ENCODE assay signal across 24 cellular contexts in the genomic region with DNA sequence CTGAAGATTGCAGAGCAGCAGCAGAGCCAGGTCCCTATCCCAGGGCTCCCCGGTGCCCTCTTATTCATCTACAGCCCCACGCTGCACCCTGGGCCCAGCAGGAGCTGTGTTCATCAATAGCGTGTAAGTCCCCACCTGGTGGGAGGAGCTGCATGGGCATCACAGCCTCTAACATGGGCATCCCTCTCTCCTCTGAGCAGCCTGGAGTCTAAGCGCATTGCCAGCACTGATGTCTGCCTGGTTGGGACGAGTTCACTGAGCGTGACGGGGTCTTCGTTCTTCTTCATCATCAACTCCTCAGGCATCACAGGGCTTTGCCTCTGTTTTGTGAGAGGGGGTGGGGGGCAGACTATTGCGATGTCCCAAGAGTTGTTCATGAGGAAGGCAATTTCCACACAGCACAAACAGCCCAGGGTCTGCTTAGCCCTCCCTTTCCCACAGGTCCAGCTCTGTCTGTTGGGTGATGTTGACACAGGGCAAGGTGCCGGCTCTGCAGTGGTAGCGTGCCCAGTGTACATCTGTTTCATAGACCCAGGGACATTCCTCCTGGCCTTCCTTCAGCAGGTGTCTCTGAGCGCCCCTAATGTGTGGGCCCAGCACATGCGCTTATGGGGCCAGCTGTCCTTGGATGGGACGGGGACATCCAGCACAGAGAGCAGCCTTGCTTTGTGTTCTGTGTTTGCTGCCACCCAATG.
"Had no signal": no experiment of that assay in that cellular context is flagged by ENCODE, and none has a peak within 500 bp of the region (broad histone marks: within the 10 kb centered on the region; RNA-seq: fewer than 3 reads in every experiment).

No MANE protein-coding gene starts in this region.

- H3K27ac ChIP-seq: ovary, parathyroid adenoma, psoas muscle, right lobe of liver, sigmoid colon, stomach, thoracic aorta, thyroid gland, upper lobe of left lung, vagina had no signal

- H2AFZ ChIP-seq: parathyroid adenoma had no signal

- DNase-seq: naive thymus-derived CD8-positive, alpha-beta T cell; nephron progenitor cell; occipital lobe; ovary; psoas muscle; right cardiac atrium; right lobe of liver; sigmoid colon; small intestine; stimulated activated CD4-positive, alpha-beta T cell treated with anti-CD3 and anti-CD28 coated beads, Interleukin-15, amount 100 ng/mL, for 24 hours; stimulated activated CD4-positive, alpha-beta T cell treated with anti-CD3 and anti-CD28 coated beads, Interleukin-2, amount 100 ng/mL, for 24 hours; stimulated activated CD4-positive, alpha-beta T cell treated with anti-CD3 and anti-CD28 coated beads, Interleukin-2, amount 100 ng/mL, for 48 hours; stimulated activated CD4-positive, alpha-beta T cell treated with anti-CD3 and anti-CD28 coated beads, Interleukin-4, amount 100 ng/mL, for 24 hours; stimulated activated naive B cell treated with anti-CD40 and anti-IgM and Interleukin-4, amounts not matched to agents 10 μg/mL and 1 μg/mL and 100 μg/mL, for 72 hours; stimulated activated naive CD4-positive, alpha-beta T cell treated with Interleukin-2 at 50 U/mL for 16 hours; stomach; thyroid gland; trophoblast cell; upper lobe of left lung had no signal

- ATAC-seq: naive thymus-derived CD8-positive, alpha-beta T cell; psoas muscle; right cardiac atrium; right lobe of liver; stimulated activated effector memory CD8-positive, alpha-beta T cell treated with anti-CD3 and anti-CD28 coated beads, Interleukin-12 subunit alpha, Interleukin-12 subunit beta, amount 100 ng/mL, for 72 hours; stimulated activated naive B cell treated with anti-CD40 and anti-IgM and Interleukin-4, amounts not matched to agents 10 μg/mL and 1 μg/mL and 100 μg/mL, for 72 hours had no signal

- H3K4me1 ChIP-seq: parathyroid adenoma, psoas muscle, sigmoid colon, stomach, vagina had no signal

- H3K9ac ChIP-seq: parathyroid adenoma had no signal

- H3K36me3 ChIP-seq: ovary, right lobe of liver, sigmoid colon, stomach, thoracic aorta, thyroid gland, tibial nerve, upper lobe of left lung, vagina had no signal

- H3K27me3 ChIP-seq: ovary, right lobe of liver, sigmoid colon, thyroid gland, tibial nerve, upper lobe of left lung, vagina had no signal

- H3K9me3 ChIP-seq: ovary, psoas muscle, right lobe of liver, sigmoid colon, stomach, thoracic aorta, thyroid gland, tibial nerve, upper lobe of left lung, vagina had no signal

- H3K4me3 ChIP-seq: ovary, psoas muscle, right lobe of liver, sigmoid colon, stomach, thoracic aorta, thyroid gland, tibial nerve, upper lobe of left lung, vagina had no signal
